Comparison of ENCODE assay signal across 9 cellular contexts in genomic region chr1:24541711-24542346, GRCh38. TPM values are rescaled to one million over a fixed set of nuclear protein-coding genes. Genes with fewer than 3 reads are reported as not detected.
DNase-seq lines count a peak whose midpoint lies in the region; ATAC-seq and TF ChIP-seq lines count a peak whose summit lies in the region.
"Had no signal": no experiment of that assay in that cellular context is flagged by ENCODE, and none has a peak within 500 bp of the region (broad histone marks: within the 10 kb centered on the region; RNA-seq: fewer than 3 reads in every experiment).

No MANE protein-coding gene starts in this region.

- no peak overlapping the region for H3K4me3 ChIP-seq in body of pancreas
- H3K4me3 ChIP-seq in naive thymus-derived CD4-positive, alpha-beta T cell (ENCODE audit: low read length) = no peak overlapping the region
- H3K4me3 ChIP-seq in tibial artery = no peak overlapping the region

- TF ChIP-seq POLR2A in body of pancreas (IDR thresholded peaks at IDR 0.05) = no peak

- CTCF ChIA-PET in Calu3 (lab: Charles Lee) = interaction anchor here (0.6 to 2.0 kb wide), 11 partner anchors 11 to 391 kb away, joined by 3 to 18 read pairs (median 4); partner anchors contain the start of gene NCMAP
- CTCF ChIA-PET in naive thymus-derived CD4-positive, alpha-beta T cell (lab: Charles Lee) = interaction anchor here (0.7 to 1.2 kb wide), 2 partner anchors 45 to 47 kb away, joined by 3 to 6 read pairs; no protein-coding TSS in a partner anchor

- WGBS in body of pancreas, 2 donors = 55 to 56% methylated on average over 8 of the region's 8 CpGs

- H3K27ac Mint-ChIP-seq in Calu3 (ENCODE audit: unreplicated experiment) = peak overlapping the region; percentile 84
- H3K27ac Mint-ChIP-seq in naive thymus-derived CD4-positive, alpha-beta T cell = peak overlapping the region in 7 of 9 donors; percentile 45 to 93 (median 76)

- H3K9me3 Mint-ChIP-seq in Calu3 (ENCODE audit: low read depth, unreplicated experiment) = no peaks in the 10 kb centered on the region
- no peaks in the 10 kb centered on the region for H3K9me3 Mint-ChIP-seq in naive thymus-derived CD4-positive, alpha-beta T cell

- H3K36me3 Mint-ChIP-seq in Calu3 (ENCODE audit: insufficient read depth, unreplicated experiment) = peaks cover 24% of the 10 kb centered on the region
- peaks cover 4 to 27% (median 15%) of the 10 kb centered on the region in 5 donors for H3K36me3 Mint-ChIP-seq in naive thymus-derived CD4-positive, alpha-beta T cell

- H3K27me3 ChIP-seq in body of pancreas (no peaks in the 10 kb centered on the region), tibial artery (peaks cover 0 to 19% of the 10 kb centered on the region in 2 donors)
- H3K27me3 ChIP-seq in naive thymus-derived CD4-positive, alpha-beta T cell (ENCODE audit: control insufficient read depth in 2 of 2, insufficient read depth in 2 of 2, low read length in 2 of 2) = no peaks in the 10 kb centered on the region

- intact Hi-C loops in Calu3 (cut with micrococcal nuclease; ENCODE audit: unreplicated experiment) = loop anchor here (5.0 to 10.0 kb wide), 2 partner anchors 53 to 95 kb away; no protein-coding TSS in a partner anchor
- intact Hi-C loops in body of pancreas (cut with DNase I) = no loop called here
- intact Hi-C loops in naive thymus-derived CD4-positive, alpha-beta T cell (cut with micrococcal nuclease) = loop anchor here in 1 of 2 donors (1.0 to 2.0 kb wide), 2 partner anchors 45 to 93 kb away; no protein-coding TSS in a partner anchor
- intact Hi-C loops in tibial artery (cut with DNase I; ENCODE audit: low total_unique reads) = no loop called here

- peak overlapping the region; percentile 40 for H3K4me3 Mint-ChIP-seq in Calu3 (ENCODE audit: low read depth, unreplicated experiment)
- H3K4me3 Mint-ChIP-seq in naive thymus-derived CD4-positive, alpha-beta T cell = no peak overlapping the region

- no peaks in the 10 kb centered on the region for H3K9me3 ChIP-seq in body of pancreas
- no peaks in the 10 kb centered on the region for H3K9me3 ChIP-seq in naive thymus-derived CD4-positive, alpha-beta T cell (ENCODE audit: control insufficient read depth in 2 of 3, low read length in 3 of 3)
- H3K9me3 ChIP-seq in tibial artery = no peaks in the 10 kb centered on the region

- DNase-seq in Calu3 (peak; percentile 51), NCI-H1092 (lab: John Stamatoyannopoulos, UW) (peak; percentile 18), body of pancreas (peak in 2 of 4 donors; percentile 44 to 50), DMS114 treated with DMSO at 0.1 percent for 48 hours (lab: John Stamatoyannopoulos, UW; ENCODE audit: unreplicated experiment) (no peak), tibial artery (no peak), SW 1271 (lab: John Stamatoyannopoulos, UW) (no peak), NOMO-1 treated with dmso at 0.1 percent for 144 hours (lab: John Stamatoyannopoulos, UW; ENCODE audit: unreplicated experiment) (no peak)
- DNase-seq in naive thymus-derived CD4-positive, alpha-beta T cell = peak in 3 of 9 donors; percentile 13 to 33 (median 14)

- BruUV-seq in Calu3 (replicated peaks; lab: Mats Ljungman, UMichigan) = no TSS peak

- H3K27me3 Mint-ChIP-seq in Calu3 (ENCODE audit: unreplicated experiment) = no peaks in the 10 kb centered on the region
- no peaks in the 10 kb centered on the region for H3K27me3 Mint-ChIP-seq in naive thymus-derived CD4-positive, alpha-beta T cell

- ATAC-seq in body of pancreas = peak; percentile 52
- ATAC-seq in naive thymus-derived CD4-positive, alpha-beta T cell = no peak

- peak; percentile 77 for TF ChIP-seq CTCF in Calu3 (IDR thresholded peaks at IDR 0.05; ENCODE audit: unreplicated experiment)
- peak; percentile 8 to 63 (median 60) for TF ChIP-seq CTCF in body of pancreas (IDR thresholded peaks at IDR 0.05)
- peak in 1 of 2 experiments; percentile 14 for TF ChIP-seq CTCF in tibial artery (IDR thresholded peaks at IDR 0.05)

- POLR2A ChIA-PET in naive thymus-derived CD4-positive, alpha-beta T cell (lab: Charles Lee) = interaction anchor here (1.2 to 1.4 kb wide), 2 partner anchors 36 to 55 kb away, joined by 3 to 5 read pairs; no protein-coding TSS in a partner anchor

- H3K36me3 ChIP-seq in body of pancreas (replicated peaks in 1 of 2; ENCODE audit: insufficient read depth in 1 of 2, low read depth in 2 of 2) (peaks cover 0 to 2% of the 10 kb centered on the region in 2 donors), tibial artery (no peaks in the 10 kb centered on the region)
- H3K36me3 ChIP-seq in naive thymus-derived CD4-positive, alpha-beta T cell (ENCODE audit: control insufficient read depth in 2 of 3, insufficient read depth in 3 of 3, low read length in 3 of 3) = peaks cover 0 to 19% (median 6%) of the 10 kb centered on the region in 3 experiments

- H3K4me1 ChIP-seq in body of pancreas = peaks cover 17% of the 10 kb centered on the region
- peaks cover 10 to 29% of the 10 kb centered on the region in 2 donors for H3K4me1 ChIP-seq in naive thymus-derived CD4-positive, alpha-beta T cell (ENCODE audit: control insufficient read depth in 2 of 2, insufficient read depth in 2 of 2, low read length in 2 of 2)
- H3K4me1 ChIP-seq in tibial artery = peaks cover 0 to 4% (median 0%) of the 10 kb centered on the region in 4 donors

- H3K4me1 Mint-ChIP-seq in Calu3 (ENCODE audit: low read depth, unreplicated experiment) = peaks cover 50% of the 10 kb centered on the region
- peaks cover 10 to 74% (median 62%) of the 10 kb centered on the region in 7 donors for H3K4me1 Mint-ChIP-seq in naive thymus-derived CD4-positive, alpha-beta T cell

- H3K27ac ChIP-seq in body of pancreas = peak overlapping the region; percentile 30 to 63 (median 60)
- H3K27ac ChIP-seq in naive thymus-derived CD4-positive, alpha-beta T cell (ENCODE audit: low read depth, low read length) = peak overlapping the region; percentile 38
- no peak overlapping the region for H3K27ac ChIP-seq in tibial artery
- H3K27ac ChIP-seq: HL-60 had no signal

RNA-seq across cellular contexts. Expression of gene NCMAP, which starts 14.1 kb away (rescaled TPM):
- 63.9 and 78.8 TPM in 2 replicates for total RNA-seq in Calu3 (2022)
- total RNA-seq in body of pancreas = 10 to 100 TPM in 1 of 2 donors, 1 to 10 TPM in 1; 9.9 to 12.7 TPM
- under 1 TPM in 1 of 5 experiments, not detected in 4; 0.13 TPM for total RNA-seq in naive thymus-derived CD4-positive, alpha-beta T cell
- under 1 TPM; 0.10 to 0.12 TPM for polyA plus RNA-seq in naive thymus-derived CD4-positive, alpha-beta T cell

RNA-seq across cellular contexts. Expression of gene RCAN3, which starts 39.2 kb away (rescaled TPM):
- total RNA-seq in Calu3 (2022) = 12.9 and 15.3 TPM in 2 replicates
- total RNA-seq in body of pancreas = 10 to 100 TPM; 14.0 to 32.3 TPM
- total RNA-seq in naive thymus-derived CD4-positive, alpha-beta T cell = 100 to 1,000 TPM in 4 of 5 experiments, 10 to 100 TPM in 1; 68.5 to 247 (median 183) TPM
- polyA plus RNA-seq in naive thymus-derived CD4-positive, alpha-beta T cell = 100 to 1,000 TPM; 171 to 179 TPM

Comparison
In these comparisons a context has a peak if more than half of its experiments do, and no peak if none do; other contexts are left out.
1. DNase-seq: peak in Calu3 (single experiment) and NCI-H1092 (single experiment); none in DMS114 treated with DMSO at 0.1 percent for 48 hours (single experiment), tibial artery (0 of 2), SW 1271 (0 of 2) and NOMO-1 treated with dmso at 0.1 percent for 144 hours (single experiment).
2. H3K27ac ChIP-seq: peak in body of pancreas (4 of 4) and naive thymus-derived CD4-positive, alpha-beta T cell (single experiment); none in tibial artery (0 of 2).
3. RNA of gene NCMAP, which starts 14.1 kb away (total RNA-seq): 63.9 to 78.8 TPM in Calu3 and 9.9 to 12.7 TPM in body of pancreas; 0.13 TPM in naive thymus-derived CD4-positive, alpha-beta T cell; every median in the first group is over 4 times any median in the second.